In genomic region chr2:101004671-101005325, GRCh38 we compare ENCODE assay signal across 1 cellular context.
TF ChIP-seq lines count a peak whose summit lies in the region.

No MANE protein-coding gene starts in this region.

TF ChIP-seq in GM23338, 12 proteins besides CTCF, POLR2A, EP300 and RAD21 (continued from another document):
- TF ChIP-seq NANOG (IDR thresholded peaks at IDR 0.05; ENCODE audit: borderline replicate concordance): no peak
- no peak for TF ChIP-seq ZNF331 (CRISPR knock-in tag; IDR thresholded peaks at IDR 0.05; ENCODE audit: low read depth)
- TF ChIP-seq REST (IDR thresholded peaks at IDR 0.05; ENCODE audit: unreplicated experiment): no peak
- no peak for TF ChIP-seq EZH2phosphoT487 (IDR thresholded peaks at IDR 0.05; ENCODE audit: unreplicated experiment)
- TF ChIP-seq ZNF462 (CRISPR knock-in tag; IDR thresholded peaks at IDR 0.05): no peak
- TF ChIP-seq ZNF114 (CRISPR knock-in tag; IDR thresholded peaks at IDR 0.05): no peak
- no peak for TF ChIP-seq ETS1 (IDR thresholded peaks at IDR 0.05)
- TF ChIP-seq EZH2 (IDR thresholded peaks at IDR 0.05; ENCODE audit: low read depth, unreplicated experiment): no peak
- TF ChIP-seq POLR2AphosphoS5 (IDR thresholded peaks at IDR 0.05; ENCODE audit: low read depth): no peak; the same call in 1 of the 2 replicates
- no peak for TF ChIP-seq STAT1 (IDR thresholded peaks at IDR 0.05; ENCODE audit: unreplicated experiment)
- no peak for TF ChIP-seq JUNB (IDR thresholded peaks at IDR 0.05; ENCODE audit: unreplicated experiment)
